ENCODE assay signal across 1 cellular context in the genomic region with DNA sequence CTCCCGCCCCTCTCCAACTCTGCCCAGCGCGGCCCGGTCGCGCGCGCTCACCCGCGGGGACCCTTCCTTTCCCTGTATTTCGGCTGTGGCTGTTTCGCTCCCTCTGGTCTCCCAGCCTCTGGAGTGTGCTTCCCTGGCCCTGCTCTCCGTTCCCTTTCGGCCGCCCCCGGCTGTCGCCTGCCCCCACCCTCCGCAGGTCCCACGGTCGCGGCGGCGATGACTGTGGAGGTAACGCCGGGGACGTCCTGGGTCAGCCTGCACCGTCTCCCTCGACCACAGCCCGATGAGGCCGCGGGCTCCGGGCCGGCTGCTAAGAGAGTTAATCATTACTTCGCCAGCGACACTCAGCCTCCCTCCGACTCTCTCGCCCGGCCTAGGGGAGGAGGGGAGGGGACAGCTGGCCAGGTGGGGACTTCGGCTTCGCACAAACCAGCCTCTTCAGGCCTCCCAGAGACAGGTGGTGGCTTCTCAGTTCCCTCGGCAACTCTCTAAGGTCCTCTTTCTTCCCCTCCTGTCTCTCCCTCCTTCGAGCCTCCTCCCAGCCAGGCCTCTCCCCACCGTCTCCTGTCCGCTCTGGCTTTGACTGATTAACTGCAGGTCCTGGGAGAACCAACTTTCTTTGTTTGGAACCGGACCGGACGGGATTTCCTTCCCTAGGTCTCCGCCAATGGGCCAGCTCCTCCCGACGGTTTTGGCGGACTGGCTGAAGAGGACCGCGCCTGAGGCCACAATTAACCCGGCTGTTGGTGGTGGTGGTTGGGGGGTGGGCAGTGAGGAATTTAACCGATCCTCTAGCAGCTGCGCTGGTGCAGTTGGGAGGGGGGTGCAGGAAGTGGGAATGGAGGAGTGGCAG.
TF ChIP-seq lines count a peak whose summit lies in the region.

No MANE protein-coding gene starts in this region.

TF ChIP-seq in H1, 55 proteins besides CTCF, POLR2A, EP300 and RAD21 (continued from another document):
- TF ChIP-seq, protein P1, sequence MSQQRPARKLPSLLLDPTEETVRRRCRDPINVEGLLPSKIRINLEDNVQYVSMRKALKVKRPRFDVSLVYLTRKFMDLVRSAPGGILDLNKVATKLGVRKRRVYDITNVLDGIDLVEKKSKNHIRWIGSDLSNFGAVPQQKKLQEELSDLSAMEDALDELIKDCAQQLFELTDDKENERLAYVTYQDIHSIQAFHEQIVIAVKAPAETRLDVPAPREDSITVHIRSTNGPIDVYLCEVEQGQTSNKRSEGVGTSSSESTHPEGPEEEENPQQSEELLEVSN (IDR thresholded peaks at IDR 0.05): peak; percentile 62; the same call in 1 of the 2 replicates
- TF ChIP-seq TAF7 (optimal IDR thresholded peaks at IDR 0.05; ENCODE audit: borderline replicate concordance, low read depth, low read length): no peak
- TF ChIP-seq SIN3A (conservative IDR thresholded peaks at IDR 0.05 in 1 of 2, IDR thresholded peaks at IDR 0.05 in 1 of 2; ENCODE audit: low read depth in 1 of 2, low read length in 2 of 2): no peak
- no peak for TF ChIP-seq GABPA (IDR thresholded peaks at IDR 0.05; ENCODE audit: borderline replicate concordance, insufficient read depth, low read length)
- TF ChIP-seq, protein P2, sequence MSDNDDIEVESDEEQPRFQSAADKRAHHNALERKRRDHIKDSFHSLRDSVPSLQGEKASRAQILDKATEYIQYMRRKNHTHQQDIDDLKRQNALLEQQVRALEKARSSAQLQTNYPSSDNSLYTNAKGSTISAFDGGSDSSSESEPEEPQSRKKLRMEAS (IDR thresholded peaks at IDR 0.05): no peak
- no peak for TF ChIP-seq MAFK (IDR thresholded peaks at IDR 0.05; ENCODE audit: low read depth, low read length)
- no peak for TF ChIP-seq SP1 (IDR thresholded peaks at IDR 0.05; ENCODE audit: low read depth, low read length)
- TF ChIP-seq, protein P3, sequence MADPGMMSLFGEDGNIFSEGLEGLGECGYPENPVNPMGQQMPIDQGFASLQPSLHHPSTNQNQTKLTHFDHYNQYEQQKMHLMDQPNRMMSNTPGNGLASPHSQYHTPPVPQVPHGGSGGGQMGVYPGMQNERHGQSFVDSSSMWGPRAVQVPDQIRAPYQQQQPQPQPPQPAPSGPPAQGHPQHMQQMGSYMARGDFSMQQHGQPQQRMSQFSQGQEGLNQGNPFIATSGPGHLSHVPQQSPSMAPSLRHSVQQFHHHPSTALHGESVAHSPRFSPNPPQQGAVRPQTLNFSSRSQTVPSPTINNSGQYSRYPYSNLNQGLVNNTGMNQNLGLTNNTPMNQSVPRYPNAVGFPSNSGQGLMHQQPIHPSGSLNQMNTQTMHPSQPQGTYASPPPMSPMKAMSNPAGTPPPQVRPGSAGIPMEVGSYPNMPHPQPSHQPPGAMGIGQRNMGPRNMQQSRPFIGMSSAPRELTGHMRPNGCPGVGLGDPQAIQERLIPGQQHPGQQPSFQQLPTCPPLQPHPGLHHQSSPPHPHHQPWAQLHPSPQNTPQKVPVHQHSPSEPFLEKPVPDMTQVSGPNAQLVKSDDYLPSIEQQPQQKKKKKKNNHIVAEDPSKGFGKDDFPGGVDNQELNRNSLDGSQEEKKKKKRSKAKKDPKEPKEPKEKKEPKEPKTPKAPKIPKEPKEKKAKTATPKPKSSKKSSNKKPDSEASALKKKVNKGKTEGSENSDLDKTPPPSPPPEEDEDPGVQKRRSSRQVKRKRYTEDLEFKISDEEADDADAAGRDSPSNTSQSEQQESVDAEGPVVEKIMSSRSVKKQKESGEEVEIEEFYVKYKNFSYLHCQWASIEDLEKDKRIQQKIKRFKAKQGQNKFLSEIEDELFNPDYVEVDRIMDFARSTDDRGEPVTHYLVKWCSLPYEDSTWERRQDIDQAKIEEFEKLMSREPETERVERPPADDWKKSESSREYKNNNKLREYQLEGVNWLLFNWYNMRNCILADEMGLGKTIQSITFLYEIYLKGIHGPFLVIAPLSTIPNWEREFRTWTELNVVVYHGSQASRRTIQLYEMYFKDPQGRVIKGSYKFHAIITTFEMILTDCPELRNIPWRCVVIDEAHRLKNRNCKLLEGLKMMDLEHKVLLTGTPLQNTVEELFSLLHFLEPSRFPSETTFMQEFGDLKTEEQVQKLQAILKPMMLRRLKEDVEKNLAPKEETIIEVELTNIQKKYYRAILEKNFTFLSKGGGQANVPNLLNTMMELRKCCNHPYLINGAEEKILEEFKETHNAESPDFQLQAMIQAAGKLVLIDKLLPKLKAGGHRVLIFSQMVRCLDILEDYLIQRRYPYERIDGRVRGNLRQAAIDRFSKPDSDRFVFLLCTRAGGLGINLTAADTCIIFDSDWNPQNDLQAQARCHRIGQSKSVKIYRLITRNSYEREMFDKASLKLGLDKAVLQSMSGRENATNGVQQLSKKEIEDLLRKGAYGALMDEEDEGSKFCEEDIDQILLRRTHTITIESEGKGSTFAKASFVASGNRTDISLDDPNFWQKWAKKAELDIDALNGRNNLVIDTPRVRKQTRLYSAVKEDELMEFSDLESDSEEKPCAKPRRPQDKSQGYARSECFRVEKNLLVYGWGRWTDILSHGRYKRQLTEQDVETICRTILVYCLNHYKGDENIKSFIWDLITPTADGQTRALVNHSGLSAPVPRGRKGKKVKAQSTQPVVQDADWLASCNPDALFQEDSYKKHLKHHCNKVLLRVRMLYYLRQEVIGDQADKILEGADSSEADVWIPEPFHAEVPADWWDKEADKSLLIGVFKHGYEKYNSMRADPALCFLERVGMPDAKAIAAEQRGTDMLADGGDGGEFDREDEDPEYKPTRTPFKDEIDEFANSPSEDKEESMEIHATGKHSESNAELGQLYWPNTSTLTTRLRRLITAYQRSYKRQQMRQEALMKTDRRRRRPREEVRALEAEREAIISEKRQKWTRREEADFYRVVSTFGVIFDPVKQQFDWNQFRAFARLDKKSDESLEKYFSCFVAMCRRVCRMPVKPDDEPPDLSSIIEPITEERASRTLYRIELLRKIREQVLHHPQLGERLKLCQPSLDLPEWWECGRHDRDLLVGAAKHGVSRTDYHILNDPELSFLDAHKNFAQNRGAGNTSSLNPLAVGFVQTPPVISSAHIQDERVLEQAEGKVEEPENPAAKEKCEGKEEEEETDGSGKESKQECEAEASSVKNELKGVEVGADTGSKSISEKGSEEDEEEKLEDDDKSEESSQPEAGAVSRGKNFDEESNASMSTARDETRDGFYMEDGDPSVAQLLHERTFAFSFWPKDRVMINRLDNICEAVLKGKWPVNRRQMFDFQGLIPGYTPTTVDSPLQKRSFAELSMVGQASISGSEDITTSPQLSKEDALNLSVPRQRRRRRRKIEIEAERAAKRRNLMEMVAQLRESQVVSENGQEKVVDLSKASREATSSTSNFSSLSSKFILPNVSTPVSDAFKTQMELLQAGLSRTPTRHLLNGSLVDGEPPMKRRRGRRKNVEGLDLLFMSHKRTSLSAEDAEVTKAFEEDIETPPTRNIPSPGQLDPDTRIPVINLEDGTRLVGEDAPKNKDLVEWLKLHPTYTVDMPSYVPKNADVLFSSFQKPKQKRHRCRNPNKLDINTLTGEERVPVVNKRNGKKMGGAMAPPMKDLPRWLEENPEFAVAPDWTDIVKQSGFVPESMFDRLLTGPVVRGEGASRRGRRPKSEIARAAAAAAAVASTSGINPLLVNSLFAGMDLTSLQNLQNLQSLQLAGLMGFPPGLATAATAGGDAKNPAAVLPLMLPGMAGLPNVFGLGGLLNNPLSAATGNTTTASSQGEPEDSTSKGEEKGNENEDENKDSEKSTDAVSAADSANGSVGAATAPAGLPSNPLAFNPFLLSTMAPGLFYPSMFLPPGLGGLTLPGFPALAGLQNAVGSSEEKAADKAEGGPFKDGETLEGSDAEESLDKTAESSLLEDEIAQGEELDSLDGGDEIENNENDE (IDR thresholded peaks at IDR 0.05; ENCODE audit: insufficient replicate concordance, low read length): no peak
- TF ChIP-seq, protein P4, sequence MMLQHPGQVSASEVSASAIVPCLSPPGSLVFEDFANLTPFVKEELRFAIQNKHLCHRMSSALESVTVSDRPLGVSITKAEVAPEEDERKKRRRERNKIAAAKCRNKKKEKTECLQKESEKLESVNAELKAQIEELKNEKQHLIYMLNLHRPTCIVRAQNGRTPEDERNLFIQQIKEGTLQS (IDR thresholded peaks at IDR 0.05; ENCODE audit: insufficient read depth, low read depth, low read length): no peak
TF ChIP-seq in H1: peak in this region for 8.
